17 cellular contexts compared by ENCODE assay signal in the genomic region with DNA sequence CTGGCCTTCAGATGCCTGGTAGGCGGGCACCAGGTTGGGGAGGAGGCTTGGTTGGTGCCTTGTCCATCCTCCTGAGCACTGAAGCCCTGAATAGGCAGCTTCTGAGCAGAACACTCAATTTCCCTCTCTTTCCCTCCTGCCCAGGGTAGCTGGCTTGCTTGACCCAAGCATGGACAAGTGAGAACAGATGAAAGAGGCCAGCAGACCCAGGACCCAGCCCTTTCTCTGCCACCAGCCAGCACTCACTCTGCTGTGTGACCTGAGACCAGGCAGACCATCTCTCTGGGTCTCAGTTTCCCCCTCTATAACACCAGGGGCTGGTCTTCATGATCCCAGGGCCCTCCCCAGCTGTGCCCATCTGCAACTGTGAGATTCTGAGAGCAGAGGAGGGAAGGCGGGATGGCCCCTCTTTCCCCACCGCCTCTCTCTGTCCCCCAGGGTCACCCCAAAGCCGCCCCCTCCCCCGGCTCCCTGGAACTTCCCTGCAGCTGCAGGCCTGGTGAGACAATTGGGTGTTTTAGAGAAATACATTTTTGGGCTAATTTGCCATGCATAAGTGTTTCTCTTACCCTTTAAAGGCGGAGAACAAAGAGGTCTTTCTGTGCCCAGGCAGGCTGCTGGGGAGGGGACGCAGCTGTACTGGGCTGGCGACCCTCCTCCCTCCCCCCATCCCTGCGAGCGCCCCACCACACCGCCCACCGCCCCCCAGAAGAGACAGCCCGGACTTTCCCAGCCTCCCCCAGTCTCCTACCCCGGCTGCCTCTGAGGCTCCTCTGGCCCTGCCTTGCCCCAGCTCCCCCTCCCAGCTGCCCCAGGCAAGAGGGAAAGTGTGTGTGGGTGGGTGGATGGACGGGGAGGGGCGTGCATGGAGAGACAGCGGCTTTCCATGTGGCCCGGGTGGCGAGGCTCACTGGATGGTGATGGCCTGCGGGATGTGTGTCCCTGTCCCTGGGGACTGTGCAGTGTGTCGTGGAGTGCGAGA. TPM values are rescaled to one million over a fixed set of nuclear protein-coding genes. Genes with fewer than 3 reads are reported as not detected.
DNase-seq lines count a peak whose midpoint lies in the region; ATAC-seq, FAIRE-seq and TF ChIP-seq lines count a peak whose summit lies in the region.
"Had no signal": no experiment of that assay in that cellular context is flagged by ENCODE, and none has a peak within 500 bp of the region (broad histone marks: within the 10 kb centered on the region; RNA-seq: fewer than 3 reads in every experiment).

No MANE protein-coding gene starts in this region.

- TF ChIP-seq POLR2A in HepG2 (IDR thresholded peaks at IDR 0.05; ENCODE audit: insufficient read depth in 1 of 2, low read depth in 2 of 2, low read length in 2 of 2): no peak
- no peak for TF ChIP-seq POLR2A in right lobe of liver (IDR thresholded peaks at IDR 0.05)

- intact Hi-C loops in HepG2 (cut with micrococcal nuclease; ENCODE audit: unreplicated experiment) (no loop called here), right lobe of liver (cut with DNase I) (no loop called here), kidney (cut with DNase I) (no loop called here), PC-3 (cut with micrococcal nuclease) (no loop called here)

- H2AFZ ChIP-seq in HepG2 (ENCODE audit: low read length) (no peak overlapping the region), PC-3 (ENCODE audit: low read length) (no peak overlapping the region)
- H2AFZ ChIP-seq: GM23248 had no signal

- H3K4me1 ChIP-seq in HepG2 (ENCODE audit: insufficient read depth, low read length) (peaks cover 37% of the 10 kb centered on the region), right lobe of liver (no peaks in the 10 kb centered on the region), kidney (ENCODE audit: control insufficient read depth in 1 of 2, insufficient read depth in 1 of 2, low read depth in 1 of 2, low read length in 2 of 2) (peaks cover 0 to 2% of the 10 kb centered on the region in 2 donors), PC-3 (ENCODE audit: insufficient read depth, low read length) (no peaks in the 10 kb centered on the region)

- H3K27me3 ChIP-seq in HepG2 (ENCODE audit: control insufficient read depth in 1 of 2, insufficient read depth in 2 of 2, low read length in 2 of 2): peaks cover 3 to 48% of the 10 kb centered on the region in 2 experiments; a peak in 3 of 5 replicates
- H3K27me3 ChIP-seq in right lobe of liver: no peaks in the 10 kb centered on the region
- H3K27me3 ChIP-seq in PC-3 (ENCODE audit: low read length): no peaks in the 10 kb centered on the region
- H3K27me3 ChIP-seq: Peyer's patch had no signal

- H3K79me2 ChIP-seq in HepG2 (ENCODE audit: insufficient read depth, low read length) (no peaks in the 10 kb centered on the region), PC-3 (ENCODE audit: low read length) (no peaks in the 10 kb centered on the region)

- in situ Hi-C loops in HepG2 (cut with HindIII; ENCODE audit: extremely low pct_ligation_motif_present, low pct_unique_long_range_greater_than_20kb): no loop called here

- H3F3A ChIP-seq in PC-3 (ENCODE audit: low read length, unreplicated experiment): no peaks in the 10 kb centered on the region

- no peak for TF ChIP-seq RAD21 in HepG2 (CRISPR knock-in tag; IDR thresholded peaks at IDR 0.05)

- ATAC-seq in HepG2 (peak; percentile 20; the same call in 2 of the 3 replicates), right lobe of liver (no peak), PC-3 (no peak)
- ATAC-seq: activated CD8-positive, alpha-beta memory T cell treated with anti-CD3 and anti-CD28 coated beads, Interleukin-2, amount 10 ng/mL, durations not matched to agents 7 days and 5 days; natural killer cell treated with Interleukin-12 subunit alpha and Interleukin-12 subunit beta and Interleukin-15 and Interleukin-18, amount 100 ng/mL, for 72 hours had no signal

- H3K27ac ChIP-seq in HepG2 (ENCODE audit: extremely low read length, insufficient read depth, low read length): no peak overlapping the region
- H3K27ac ChIP-seq in right lobe of liver: no peak overlapping the region
- H3K27ac ChIP-seq in kidney (ENCODE audit: low read depth in 2 of 2, low read length in 2 of 2): no peak overlapping the region
- peak overlapping the region; percentile 100 for H3K27ac ChIP-seq in temporal lobe (ENCODE audit: low read depth, low read length)
- no peak overlapping the region for H3K27ac ChIP-seq in PC-3 (ENCODE audit: low read length)
- H3K27ac ChIP-seq: GM23248, Peyer's patch had no signal

- DNase-seq in HepG2 (ENCODE audit: low spot score) (no peak), right lobe of liver (no peak), kidney (peak; percentile 56), PC-3 (no peak), HCEC 1CT (no peak)
- DNase-seq: activated B cell treated with CpG ODN at 0.5 μM for 24 hours; activated CD8-positive, alpha-beta memory T cell treated with anti-CD3 and anti-CD28 coated beads, Interleukin-2, amount 10 ng/mL, durations not matched to agents 7 days and 5 days; activated gamma-delta T cell treated with Interleukin-2 at 50 U/mL for 16 hours; GM23248; NCI-H2081 treated with DMSO at 0.1 percent for 48 hours; NCI-H748 treated with DMSO at 0.1 percent for 48 hours; Peyer's patch; stimulated activated CD4-positive, alpha-beta T cell treated with anti-CD3 and anti-CD28 coated beads, Interleukin-2, amount 100 ng/mL, for 48 hours had no signal

- H3K9me3 ChIP-seq in HepG2 (ENCODE audit: low read length): no peaks in the 10 kb centered on the region
- no peaks in the 10 kb centered on the region for H3K9me3 ChIP-seq in right lobe of liver
- no peaks in the 10 kb centered on the region for H3K9me3 ChIP-seq in kidney (ENCODE audit: control insufficient read depth in 1 of 2, low read length in 2 of 2)
- no peaks in the 10 kb centered on the region for H3K9me3 ChIP-seq in PC-3 (ENCODE audit: low read length)
- H3K9me3 ChIP-seq: Peyer's patch had no signal

- H4K20me1 ChIP-seq in HepG2 (ENCODE audit: insufficient read depth, low read length) (no peaks in the 10 kb centered on the region), PC-3 (ENCODE audit: low read length) (no peaks in the 10 kb centered on the region)

- no peaks in the 10 kb centered on the region for H3K36me3 ChIP-seq in HepG2 (replicated peaks in 1 of 2; ENCODE audit: control insufficient read depth in 1 of 2, insufficient read depth in 2 of 2, low read length in 2 of 2)
- no peaks in the 10 kb centered on the region for H3K36me3 ChIP-seq in right lobe of liver
- H3K36me3 ChIP-seq in kidney (ENCODE audit: control insufficient read depth in 1 of 2, insufficient read depth in 2 of 2, low read length in 2 of 2): no peaks in the 10 kb centered on the region
- H3K36me3 ChIP-seq in PC-3 (ENCODE audit: low read depth, low read length): no peaks in the 10 kb centered on the region
- H3K36me3 ChIP-seq: Peyer's patch had no signal

- no peak for FAIRE-seq in HepG2 (lab: Jason Lieb, UNC)
- FAIRE-seq in kidney (lab: Jason Lieb, UNC): no peak
- FAIRE-seq: HTR-8/SVneo had no signal

- BruUV-seq in HepG2 (replicated peaks; lab: Mats Ljungman, UMichigan) (no TSS peak), PC-3 (replicated peaks; lab: Mats Ljungman, UMichigan) (no TSS peak)

- H3K4me3 ChIP-seq in HepG2 (replicated peaks in 1 of 3; ENCODE audit: insufficient read depth in 1 of 3, low read depth in 2 of 3, low read length in 3 of 3) (0 out of 6 replicates have a peak overlapping the region, but pooled peaks of 1 of the 3 experiments have one; percentile 19), right lobe of liver (no peak overlapping the region), kidney (ENCODE audit: low read length in 2 of 2) (no peak overlapping the region), PC-3 (ENCODE audit: low read length) (no peak overlapping the region)
- H3K4me3 ChIP-seq: GM23248, Peyer's patch had no signal

- peak overlapping the region; percentile 56; the same call in 1 of the 2 replicates for H3K4me2 ChIP-seq in HepG2 (ENCODE audit: low read depth, low read length)
- no peak overlapping the region for H3K4me2 ChIP-seq in PC-3 (ENCODE audit: low read length)

- TF ChIP-seq CTCF in HepG2 (CRISPR knock-in tag; IDR thresholded peaks at IDR 0.05) (no peak), right lobe of liver (IDR thresholded peaks at IDR 0.05) (no peak), kidney (IDR thresholded peaks at IDR 0.05; ENCODE audit: borderline replicate concordance, extremely low read depth, insufficient read depth) (no peak), PC-3 (conservative IDR thresholded peaks at IDR 0.05; ENCODE audit: low read depth, low read length) (no peak)

- no peak overlapping the region for H3K9ac ChIP-seq in HepG2 (ENCODE audit: insufficient read depth, low read depth, low read length)
- no peak overlapping the region for H3K9ac ChIP-seq in kidney (ENCODE audit: low read length in 2 of 2)
- no peak overlapping the region for H3K9ac ChIP-seq in PC-3 (ENCODE audit: low read length)
- H3K9ac ChIP-seq: GM23248 had no signal

- TF ChIP-seq EP300 in HepG2 (IDR thresholded peaks at IDR 0.05; ENCODE audit: low read depth in 2 of 2, low read length in 2 of 2) (no peak), HepG2 (CRISPR knock-in tag; IDR thresholded peaks at IDR 0.05; ENCODE audit: borderline replicate concordance) (no peak)

- POLR2A ChIA-PET in HepG2 (lab: Yijun Ruan, JAX) (no interaction called here), PC-3 (lab: Charles Lee; ENCODE audit: unreplicated experiment) (no interaction called here)

- 60% methylated on average over 13 of the region's 22 CpGs for WGBS in HepG2 (ENCODE audit: low lambda C conversion rate)
- 74% methylated on average over 5 of the region's 22 CpGs for WGBS in right lobe of liver (ENCODE audit: insufficient coverage, low coverage, low lambda C conversion rate, missing lambda C conversion rate)

- H3K9me2 ChIP-seq in PC-3 (replicated peaks; ENCODE audit: low read length): no peaks in the 10 kb centered on the region

- CTCF ChIA-PET in HepG2 (lab: Yijun Ruan, JAX; ENCODE audit: low intra/inter-chr PET ratio, low total read pairs) (no interaction called here), PC-3 (lab: Charles Lee) (no interaction called here)

RNA-seq across cellular contexts. Expression of a gene that starts 30.8 kb away (rescaled TPM):
- total RNA-seq in HepG2 (2016; rRNA removed; fragmentation: Illumina TruSeq; extraction: Trizol) (16.0 and 19.3 TPM in 2 replicates), right lobe of liver (10 to 100 TPM; 13.0 to 26.4 (median 20.3) TPM), kidney (43.4 TPM), temporal lobe (21.6 TPM), PC-3 (2014; rRNA removed) (41.7 and 45.5 TPM in 2 replicates)
- 5.2 and 7.0 TPM in 2 replicates for total RNA-seq in HepG2 (2016; cell fraction: cytosol; rRNA removed; fragmentation: Illumina TruSeq; extraction: Trizol; ENCODE audit: low read depth)
- total RNA-seq in HepG2 (2016; cell fraction: insoluble cytoplasmic fraction; rRNA removed; fragmentation: Illumina TruSeq; extraction: Trizol): 12.5 and 21.2 TPM in 2 replicates
- total RNA-seq in HepG2 (2016; cell fraction: membrane; rRNA removed; fragmentation: Illumina TruSeq; extraction: Trizol): 5.1 and 6.4 TPM in 2 replicates
- total RNA-seq in HepG2 (2016; cell fraction: nucleus; rRNA removed; fragmentation: Illumina TruSeq; extraction: Trizol): 23.0 and 24.4 TPM in 2 replicates
- polyA plus RNA-seq in HepG2 (2011; rRNA removed) (25.3 and 28.9 TPM in 2 replicates), kidney (ENCODE audit: insufficient read depth, low read depth, low replicate concordance) (28.4 TPM)
- 16.7 and 22.6 TPM in 2 replicates for polyA plus RNA-seq in HepG2 (2011; cell fraction: cytosol; rRNA removed)
- polyA plus RNA-seq in HepG2 (2011; cell fraction: nucleus; rRNA removed): 156 and 186 TPM in 2 replicates
- polyA plus RNA-seq in HepG2 (2012): 11.1 and 11.5 TPM in 2 replicates
- 1.6 and 2.0 TPM in 2 replicates for polyA plus RNA-seq in HepG2 (2016; cell fraction: cytosol; fragmentation: Illumina TruSeq; extraction: Trizol; ENCODE audit: low read depth)
- polyA plus RNA-seq in HepG2 (2016; cell fraction: insoluble cytoplasmic fraction; fragmentation: Illumina TruSeq; extraction: Trizol; ENCODE audit: low read depth): 13.6 and 16.4 TPM in 2 replicates
- 2.3 and 3.1 TPM in 2 replicates for polyA plus RNA-seq in HepG2 (2016; cell fraction: membrane; fragmentation: Illumina TruSeq; extraction: Trizol; ENCODE audit: low read depth)
- 45.3 and 47.7 TPM in 2 replicates for polyA plus RNA-seq in HepG2 (2016; cell fraction: nucleus; fragmentation: Illumina TruSeq; extraction: Trizol; ENCODE audit: insufficient read depth, low read depth)
- 19.1 and 21.9 TPM in 2 replicates for polyA minus RNA-seq in HepG2 (2011; rRNA and poly(A)+ RNA removed; ENCODE audit: low replicate concordance)
- polyA minus RNA-seq in HepG2 (2011; cell fraction: cytosol; rRNA and poly(A)+ RNA removed): 5.4 and 6.4 TPM in 2 replicates
- polyA minus RNA-seq in HepG2 (2011; cell fraction: nucleus; rRNA and poly(A)+ RNA removed): 26.1 and 32.8 TPM in 2 replicates

RNA-seq across cellular contexts. Expression of a gene that starts 42.1 kb away (rescaled TPM):
- total RNA-seq in HepG2 (2016; rRNA removed; fragmentation: Illumina TruSeq; extraction: Trizol) (not detected in 2 replicates), right lobe of liver (under 1 TPM in 2 of 6 experiments, not detected in 4; 0.24 to 0.29 TPM), kidney (1.5 TPM), temporal lobe (5.2 TPM), PC-3 (2014; rRNA removed) (1.1 TPM in 1 of 2 replicates, not detected in the other)
- not detected in 2 replicates for total RNA-seq in HepG2 (2016; cell fraction: cytosol; rRNA removed; fragmentation: Illumina TruSeq; extraction: Trizol; ENCODE audit: low read depth)
- not detected in 2 replicates for total RNA-seq in HepG2 (2016; cell fraction: insoluble cytoplasmic fraction; rRNA removed; fragmentation: Illumina TruSeq; extraction: Trizol)
- total RNA-seq in HepG2 (2016; cell fraction: membrane; rRNA removed; fragmentation: Illumina TruSeq; extraction: Trizol): not detected in 2 replicates
- total RNA-seq in HepG2 (2016; cell fraction: nucleus; rRNA removed; fragmentation: Illumina TruSeq; extraction: Trizol): not detected in 2 replicates
- polyA plus RNA-seq in HepG2 (2011; rRNA removed) (not detected in 2 replicates), kidney (ENCODE audit: insufficient read depth, low read depth, low replicate concordance) (0.22 TPM)
- polyA plus RNA-seq in HepG2 (2011; cell fraction: cytosol; rRNA removed): not detected in 2 replicates
- not detected in 2 replicates for polyA plus RNA-seq in HepG2 (2011; cell fraction: nucleus; rRNA removed)
- polyA plus RNA-seq in HepG2 (2012): 0.04 TPM in 1 of 2 replicates, not detected in the other
- not detected in 2 replicates for polyA plus RNA-seq in HepG2 (2016; cell fraction: cytosol; fragmentation: Illumina TruSeq; extraction: Trizol; ENCODE audit: low read depth)
- polyA plus RNA-seq in HepG2 (2016; cell fraction: insoluble cytoplasmic fraction; fragmentation: Illumina TruSeq; extraction: Trizol; ENCODE audit: low read depth): not detected in 2 replicates
- polyA plus RNA-seq in HepG2 (2016; cell fraction: membrane; fragmentation: Illumina TruSeq; extraction: Trizol; ENCODE audit: low read depth): not detected in 2 replicates
- polyA plus RNA-seq in HepG2 (2016; cell fraction: nucleus; fragmentation: Illumina TruSeq; extraction: Trizol; ENCODE audit: insufficient read depth, low read depth): not detected in 2 replicates
- polyA minus RNA-seq in HepG2 (2011; rRNA and poly(A)+ RNA removed; ENCODE audit: low replicate concordance): not detected in 2 replicates
- polyA minus RNA-seq in HepG2 (2011; cell fraction: cytosol; rRNA and poly(A)+ RNA removed): not detected in 2 replicates
- polyA minus RNA-seq in HepG2 (2011; cell fraction: nucleus; rRNA and poly(A)+ RNA removed): not detected in 2 replicates
- total RNA-seq: activated B cell treated with CpG ODN at 0.5 μM for 24 hours; activated CD8-positive, alpha-beta memory T cell treated with anti-CD3 and anti-CD28 coated beads, Interleukin-2, amount 10 ng/mL, durations not matched to agents 7 days and 5 days; GM23248; natural killer cell treated with Interleukin-12 subunit alpha and Interleukin-12 subunit beta and Interleukin-15 and Interleukin-18, amount 100 ng/mL, for 72 hours; T-helper 1 cell treated with Interleukin-12 subunit alpha and Interleukin-12 subunit beta and Interleukin-4 antibody, amounts not matched to agents 30 ng/mL and 1 ng/mL, for 36 hours had no signal
- polyA plus RNA-seq: GM23248 had no signal

RNA-seq across cellular contexts. Expression of a gene that starts 57.6 kb away (rescaled TPM):
- total RNA-seq in HepG2 (2016; rRNA removed; fragmentation: Illumina TruSeq; extraction: Trizol) (not detected in 2 replicates), right lobe of liver (not detected), kidney (0.31 TPM), temporal lobe (1.2 TPM), PC-3 (2014; rRNA removed) (not detected in 2 replicates)
- not detected in 2 replicates for total RNA-seq in HepG2 (2016; cell fraction: cytosol; rRNA removed; fragmentation: Illumina TruSeq; extraction: Trizol; ENCODE audit: low read depth)
- total RNA-seq in HepG2 (2016; cell fraction: insoluble cytoplasmic fraction; rRNA removed; fragmentation: Illumina TruSeq; extraction: Trizol): not detected in 2 replicates
- total RNA-seq in HepG2 (2016; cell fraction: membrane; rRNA removed; fragmentation: Illumina TruSeq; extraction: Trizol): not detected in 2 replicates
- total RNA-seq in HepG2 (2016; cell fraction: nucleus; rRNA removed; fragmentation: Illumina TruSeq; extraction: Trizol): not detected in 2 replicates
- polyA plus RNA-seq in HepG2 (2011; rRNA removed) (not detected in 2 replicates), kidney (ENCODE audit: insufficient read depth, low read depth, low replicate concordance) (0.92 TPM)
- polyA plus RNA-seq in HepG2 (2011; cell fraction: cytosol; rRNA removed): not detected in 2 replicates
- polyA plus RNA-seq in HepG2 (2011; cell fraction: nucleus; rRNA removed): not detected in 2 replicates
- 0.44 and 0.49 TPM in 2 replicates for polyA plus RNA-seq in HepG2 (2012)
- not detected in 2 replicates for polyA plus RNA-seq in HepG2 (2016; cell fraction: cytosol; fragmentation: Illumina TruSeq; extraction: Trizol; ENCODE audit: low read depth)
- polyA plus RNA-seq in HepG2 (2016; cell fraction: insoluble cytoplasmic fraction; fragmentation: Illumina TruSeq; extraction: Trizol; ENCODE audit: low read depth): not detected in 2 replicates
- not detected in 2 replicates for polyA plus RNA-seq in HepG2 (2016; cell fraction: membrane; fragmentation: Illumina TruSeq; extraction: Trizol; ENCODE audit: low read depth)
- polyA plus RNA-seq in HepG2 (2016; cell fraction: nucleus; fragmentation: Illumina TruSeq; extraction: Trizol; ENCODE audit: insufficient read depth, low read depth): not detected in 2 replicates
- polyA minus RNA-seq in HepG2 (2011; rRNA and poly(A)+ RNA removed; ENCODE audit: low replicate concordance): not detected in 2 replicates
- not detected in 2 replicates for polyA minus RNA-seq in HepG2 (2011; cell fraction: cytosol; rRNA and poly(A)+ RNA removed)
- not detected in 2 replicates for polyA minus RNA-seq in HepG2 (2011; cell fraction: nucleus; rRNA and poly(A)+ RNA removed)
- total RNA-seq: activated B cell treated with CpG ODN at 0.5 μM for 24 hours; activated CD8-positive, alpha-beta memory T cell treated with anti-CD3 and anti-CD28 coated beads, Interleukin-2, amount 10 ng/mL, durations not matched to agents 7 days and 5 days; Peyer's patch; T-helper 1 cell treated with Interleukin-12 subunit alpha and Interleukin-12 subunit beta and Interleukin-4 antibody, amounts not matched to agents 30 ng/mL and 1 ng/mL, for 36 hours had no signal
